Comparison of ENCODE assay signal across 2 cellular contexts in genomic region chr16:88366032-88366703, GRCh38.
A peak's percentile ranks its signal among the peaks of the same experiment; 100 is the strongest.
TF ChIP-seq lines count a peak whose summit lies in the region.

No MANE protein-coding gene starts in this region.

TF ChIP-seq in HepG2, 621 proteins besides CTCF, POLR2A, EP300 and RAD21:
- TF ChIP-seq ZNF614 (CRISPR knock-in tag; IDR thresholded peaks at IDR 0.05; ENCODE audit: borderline replicate concordance) = no peak
- TF ChIP-seq SNAPC5 (CRISPR knock-in tag; IDR thresholded peaks at IDR 0.05; ENCODE audit: borderline replicate concordance) = no peak
- TF ChIP-seq REL (CRISPR knock-in tag; conservative IDR thresholded peaks at IDR 0.05) = no peak
- TF ChIP-seq ZNF530 (CRISPR knock-in tag; IDR thresholded peaks at IDR 0.05; ENCODE audit: low read depth) = no peak
- 0 out of 2 replicates have a peak, but pooled peaks have one; percentile 15 for TF ChIP-seq PLRG1 (conservative IDR thresholded peaks at IDR 0.05)
- no peak for TF ChIP-seq NFE2L2 (IDR thresholded peaks at IDR 0.05; ENCODE audit: low read length)
- no peak for TF ChIP-seq TBX3 (IDR thresholded peaks at IDR 0.05; ENCODE audit: borderline replicate concordance)
- TF ChIP-seq ZNF207 (IDR thresholded peaks at IDR 0.05; ENCODE audit: borderline replicate concordance) = 0 out of 2 replicates have a peak, but pooled peaks have one; percentile 17
- peak; percentile 22; the same call in 1 of the 2 replicates for TF ChIP-seq FOXP1 (IDR thresholded peaks at IDR 0.05)
- no peak for TF ChIP-seq FOXP1 (CRISPR knock-in tag; IDR thresholded peaks at IDR 0.05)
- no peak for TF ChIP-seq SIX1 (CRISPR knock-in tag; IDR thresholded peaks at IDR 0.05; ENCODE audit: borderline replicate concordance)
- no peak for TF ChIP-seq KLF6 (CRISPR knock-in tag; IDR thresholded peaks at IDR 0.05)
- no peak for TF ChIP-seq ZNF24 (IDR thresholded peaks at IDR 0.05)
- peak; percentile 43; the same call in 1 of the 2 replicates for TF ChIP-seq ATF7 (IDR thresholded peaks at IDR 0.05)
- no peak for TF ChIP-seq ATF7 (CRISPR knock-in tag; IDR thresholded peaks at IDR 0.05)
- TF ChIP-seq IRX3 (CRISPR knock-in tag; IDR thresholded peaks at IDR 0.05; ENCODE audit: borderline replicate concordance, low read depth) = no peak
- TF ChIP-seq BRD4 (CRISPR knock-in tag; IDR thresholded peaks at IDR 0.05) = no peak
- peak; percentile 97 for TF ChIP-seq CREB1 (IDR thresholded peaks at IDR 0.05)
- no peak for TF ChIP-seq CREB1 (CRISPR knock-in tag; IDR thresholded peaks at IDR 0.05)
- TF ChIP-seq ZNF160 (CRISPR knock-in tag; IDR thresholded peaks at IDR 0.05) = no peak
- TF ChIP-seq YEATS2 (CRISPR knock-in tag; IDR thresholded peaks at IDR 0.05; ENCODE audit: borderline replicate concordance) = no peak

TF ChIP-seq in IMR-90, 13 proteins besides CTCF, POLR2A, EP300 and RAD21:
- TF ChIP-seq USF2 (IDR thresholded peaks at IDR 0.05; ENCODE audit: low read depth, low read length) (no peak), CEBPB (IDR thresholded peaks at IDR 0.05; ENCODE audit: low read depth, low read length) (no peak), MAFK (IDR thresholded peaks at IDR 0.05; ENCODE audit: low read depth, low read length) (no peak), BHLHE40 (IDR thresholded peaks at IDR 0.05; ENCODE audit: low read depth, low read length) (no peak), RCOR1 (IDR thresholded peaks at IDR 0.05; ENCODE audit: insufficient replicate concordance, low read length) (no peak), SMC3 (IDR thresholded peaks at IDR 0.05; ENCODE audit: low read depth, low read length) (no peak), ELK1 (IDR thresholded peaks at IDR 0.05; ENCODE audit: borderline replicate concordance, low read depth, low read length) (no peak), RFX5 (IDR thresholded peaks at IDR 0.05; ENCODE audit: low read depth, low read length) (no peak), CHD1 (IDR thresholded peaks at IDR 0.05; ENCODE audit: low read depth, low read length) (no peak), FOS (IDR thresholded peaks at IDR 0.05; ENCODE audit: low read depth, low read length) (no peak), MXI1 (IDR thresholded peaks at IDR 0.05; ENCODE audit: borderline replicate concordance, low read depth, low read length) (no peak), NFE2L2 (IDR thresholded peaks at IDR 0.05; ENCODE audit: low read depth, low read length) (no peak), MAZ (IDR thresholded peaks at IDR 0.05; ENCODE audit: borderline replicate concordance, low read depth, low read length) (no peak)
